In the genomic region with DNA sequence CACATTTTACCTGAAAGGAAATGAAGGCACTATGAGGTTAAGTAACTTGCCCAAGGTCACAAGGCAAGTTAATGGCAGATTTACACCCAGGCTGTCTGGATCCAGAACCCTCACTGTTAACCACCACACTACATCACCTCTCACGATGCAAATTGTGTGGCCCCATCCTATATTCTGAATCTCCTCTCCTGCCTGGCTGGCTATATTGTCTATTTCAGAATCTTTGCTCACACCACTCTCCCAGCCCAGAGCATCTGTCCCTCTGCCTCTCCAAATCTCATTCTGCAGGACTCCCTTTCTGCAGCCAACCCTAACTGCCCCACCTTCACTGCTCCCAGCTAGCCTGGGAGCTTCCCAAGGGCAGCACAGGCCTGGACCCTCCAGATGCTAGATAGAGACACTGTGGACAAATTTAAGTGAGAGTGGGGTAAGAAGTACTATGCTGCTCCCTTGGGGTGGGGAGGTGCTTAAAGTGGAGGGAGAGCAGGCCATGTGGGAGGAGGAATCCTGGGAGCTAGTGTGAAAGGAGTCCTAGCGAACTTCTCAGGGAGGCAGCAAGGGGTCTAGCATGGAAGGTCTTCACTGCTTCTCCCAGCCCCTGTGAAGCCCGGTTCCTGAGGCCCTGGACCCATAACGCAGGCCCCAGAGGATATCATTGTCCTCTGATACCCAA, we compare ENCODE assay signal across 7 cellular contexts. TPM values are rescaled to one million over a fixed set of nuclear protein-coding genes. Genes with fewer than 3 reads are reported as not detected.
DNase-seq lines count a peak whose midpoint lies in the region; ATAC-seq and FAIRE-seq lines count a peak whose summit lies in the region.

No MANE protein-coding gene starts in this region.

- intact Hi-C loops in dendritic cell treated with granulocyte-macrophage colony-stimulating factor and Interleukin-4, amounts not matched to agents 40 ng/mL and 50 ng/mL, for 4 days (cut with micrococcal nuclease): loop anchor here (2.0 kb wide), 1 partner anchor 21 kb away; no protein-coding TSS in a partner anchor

- H3K4me1 Mint-ChIP-seq in dendritic cell treated with granulocyte-macrophage colony-stimulating factor and Interleukin-4, amounts not matched to agents 40 ng/mL and 50 ng/mL, for 4 days (ENCODE audit: low read depth): peaks cover 54% of the 10 kb centered on the region

- peaks cover 30% of the 10 kb centered on the region for H3K36me3 Mint-ChIP-seq in dendritic cell treated with granulocyte-macrophage colony-stimulating factor and Interleukin-4, amounts not matched to agents 40 ng/mL and 50 ng/mL, for 4 days (ENCODE audit: low read depth)

- peak overlapping the region; percentile 87 for H3K27ac Mint-ChIP-seq in dendritic cell treated with granulocyte-macrophage colony-stimulating factor and Interleukin-4, amounts not matched to agents 40 ng/mL and 50 ng/mL, for 4 days

- peak; percentile 3 for ATAC-seq in GM21515 (IDR thresholded peaks at IDR 0.05; ENCODE audit: unreplicated experiment)

- H3K27me3 Mint-ChIP-seq in dendritic cell treated with granulocyte-macrophage colony-stimulating factor and Interleukin-4, amounts not matched to agents 40 ng/mL and 50 ng/mL, for 4 days: no peaks in the 10 kb centered on the region

- H3K27me3 ChIP-seq in mononuclear cell (ENCODE audit: insufficient read depth, low read length): no peaks in the 10 kb centered on the region

- FAIRE-seq in frontal cortex (lab: Jason Lieb, UNC): no peak

- peak overlapping the region; percentile 76 for H3K4me3 ChIP-seq in mononuclear cell (ENCODE audit: low read length)

- peak overlapping the region; percentile 92 for H3K4me3 Mint-ChIP-seq in dendritic cell treated with granulocyte-macrophage colony-stimulating factor and Interleukin-4, amounts not matched to agents 40 ng/mL and 50 ng/mL, for 4 days

- H3K9me3 Mint-ChIP-seq in dendritic cell treated with granulocyte-macrophage colony-stimulating factor and Interleukin-4, amounts not matched to agents 40 ng/mL and 50 ng/mL, for 4 days: no peaks in the 10 kb centered on the region

- DNase-seq in NCI-H82 treated with DMSO at 0.1 percent for 48 hours (lab: John Stamatoyannopoulos, UW; ENCODE audit: unreplicated experiment) (peak; percentile 36), frontal cortex (ENCODE audit: low spot score in 2 of 2) (no peak), NCI-H1930 (lab: John Stamatoyannopoulos, UW) (no peak), H4 (ENCODE audit: low spot score) (no peak)

- peaks cover 47% of the 10 kb centered on the region for H3K4me1 ChIP-seq in mononuclear cell (ENCODE audit: insufficient read depth, low read length)

- H3K9me3 ChIP-seq in mononuclear cell (ENCODE audit: low read depth, low read length): no peaks in the 10 kb centered on the region

RNA-seq across cellular contexts. Expression of gene CUEDC2, which starts 0.8 kb away (rescaled TPM):
- total RNA-seq in mononuclear cell (16.0 TPM), frontal cortex (53.0 TPM)
- 47.4 and 64.5 TPM in 2 replicates for total RNA-seq in H4 (2014; rRNA removed; shearing (Covaris generic))

RNA-seq across cellular contexts. Expression of gene FBXL15, which starts 11.0 kb away (rescaled TPM):
- total RNA-seq in mononuclear cell: 4.7 TPM
- 13.5 TPM for total RNA-seq in frontal cortex
- total RNA-seq in H4 (2014; rRNA removed; shearing (Covaris generic)): 7.3 and 10.3 TPM in 2 replicates

RNA-seq across cellular contexts. Expression of gene PSD, which starts 13.0 kb away (rescaled TPM):
- 4.1 TPM for total RNA-seq in mononuclear cell
- total RNA-seq in frontal cortex: 98.2 TPM
- 0.06 TPM in 1 of 2 replicates, not detected in the other for total RNA-seq in H4 (2014; rRNA removed; shearing (Covaris generic))

RNA-seq across cellular contexts. Expression of gene C10orf95, which starts 19.8 kb away (rescaled TPM):
- total RNA-seq in mononuclear cell (0.10 TPM), frontal cortex (0.82 TPM)
- total RNA-seq in H4 (2014; rRNA removed; shearing (Covaris generic)): not detected in 2 replicates

RNA-seq across cellular contexts. Expression of gene NFKB2, which starts 36.1 kb away (rescaled TPM):
- total RNA-seq in mononuclear cell (67.1 TPM), frontal cortex (0.41 TPM)
- 6.1 and 6.7 TPM in 2 replicates for total RNA-seq in H4 (2014; rRNA removed; shearing (Covaris generic))

Comparison
In these comparisons a context has a peak if more than half of its experiments do, and no peak if none do; other contexts are left out.
1. RNA of gene PSD, which starts 13.0 kb away (total RNA-seq): 98.2 TPM in frontal cortex (single experiment); 4.1 TPM in mononuclear cell (single experiment) and 0.06 TPM in H4; every median in the first group is over 10 times any median in the second.